In genomic region chr6:15744824-15745402, GRCh38 we compare ENCODE assay signal across 18 cellular contexts.
A peak's percentile ranks its signal among the peaks of the same experiment; 100 is the strongest.
DNase-seq lines count a peak whose midpoint lies in the region; ATAC-seq and TF ChIP-seq lines count a peak whose summit lies in the region.
"Had no signal": no experiment of that assay in that cellular context is flagged by ENCODE, and none has a peak within 500 bp of the region (broad histone marks: within the 10 kb centered on the region; RNA-seq: fewer than 3 reads in every experiment).

No MANE protein-coding gene starts in this region.

- no peaks in the 10 kb centered on the region for H3K36me3 ChIP-seq in HUES48 (ENCODE audit: control insufficient read depth, insufficient read depth, low read length)
- H3K36me3 ChIP-seq in testis (ENCODE audit: low read depth, missing control alignments), result no peaks in the 10 kb centered on the region
- H3K36me3 ChIP-seq in brain microvascular endothelial cell (replicated peaks), result no peaks in the 10 kb centered on the region
- H3K36me3 ChIP-seq: adrenal gland had no signal

- H3K27me3 Mint-ChIP-seq in memory B cell, result peaks cover 3% of the 10 kb centered on the region

- intact Hi-C loops in testis (cut with DNase I; ENCODE audit: low total_unique reads), result no loop called here

- H3K9me3 ChIP-seq in HUES48 (ENCODE audit: control insufficient read depth, insufficient read depth, low read length), result no peaks in the 10 kb centered on the region
- H3K9me3 ChIP-seq in testis, result no peaks in the 10 kb centered on the region
- H3K9me3 ChIP-seq: adrenal gland had no signal

- no peaks in the 10 kb centered on the region for H3K27me3 ChIP-seq in HUES48 (ENCODE audit: control insufficient read depth, insufficient read depth, low read length)
- no peaks in the 10 kb centered on the region for H3K27me3 ChIP-seq in testis
- H3K27me3 ChIP-seq in brain microvascular endothelial cell (replicated peaks), result no peaks in the 10 kb centered on the region
- H3K27me3 ChIP-seq: adrenal gland had no signal

- H3K4me1 ChIP-seq in HUES48 (ENCODE audit: control insufficient read depth, insufficient read depth, low read length) (peaks cover 9% of the 10 kb centered on the region; the same call in 1 of the 2 replicates), testis (no peaks in the 10 kb centered on the region)
- H3K4me1 ChIP-seq: adrenal gland had no signal

- 66 to 92% methylated on average over 4 of the region's 4 CpGs for WGBS in testis, 2 donors

- H3K27ac Mint-ChIP-seq in memory B cell, result no peak overlapping the region
- H3K27ac Mint-ChIP-seq: CD4-positive, CD25-positive, alpha-beta regulatory T cell had no signal

- H3K4me3 ChIP-seq in HUES48 (ENCODE audit: low read depth, low read length) (no peak overlapping the region), testis (no peak overlapping the region), brain microvascular endothelial cell (ENCODE audit: low read depth, low read length) (no peak overlapping the region)
- H3K4me3 ChIP-seq: adrenal gland had no signal

- H3K4me1 Mint-ChIP-seq in memory B cell, result peaks cover 2% of the 10 kb centered on the region
- H3K4me1 Mint-ChIP-seq: CD4-positive, CD25-positive, alpha-beta regulatory T cell had no signal

- peak; percentile 16 for DNase-seq in activated CD4-positive, alpha-beta T cell treated with anti-CD3 and anti-CD28 coated beads for 48 hours
- DNase-seq in activated CD4-positive, alpha-beta T cell treated with anti-CD3 and anti-CD28 coated beads for 1 hour, result no peak
- peak; percentile 21 for DNase-seq in SK-MEL-5 (ENCODE audit: low read depth, low spot score)
- DNase-seq in memory B cell (ENCODE audit: low spot score in 2 of 2), result no peak
- DNase-seq in NCI-H226, result no peak
- no peak for DNase-seq in testis
- DNase-seq in brain microvascular endothelial cell, result no peak
- DNase-seq: ACHN; adrenal gland; CD4-positive, CD25-positive, alpha-beta regulatory T cell; DND-41; effector CD4-positive, alpha-beta T cell; kidney glomerular epithelial cell; midbrain; NCI-H146; NCI-H446 treated with DMSO at 0.1 percent for 48 hours had no signal

- H3K4me3 Mint-ChIP-seq in memory B cell, result no peak overlapping the region
- H3K4me3 Mint-ChIP-seq: CD4-positive, CD25-positive, alpha-beta regulatory T cell had no signal

- peak overlapping the region; percentile 67 for H3K27ac ChIP-seq in HUES48 (ENCODE audit: low read depth, low read length)
- no peak overlapping the region for H3K27ac ChIP-seq in testis
- no peak overlapping the region for H3K27ac ChIP-seq in brain microvascular endothelial cell
- H3K27ac ChIP-seq: adrenal gland had no signal

- no peak for TF ChIP-seq CTCF in testis (IDR thresholded peaks at IDR 0.05)
- no peak for TF ChIP-seq CTCF in brain microvascular endothelial cell (IDR thresholded peaks at IDR 0.05; ENCODE audit: low read depth, low read length, missing control alignments)

- H3K9me3 Mint-ChIP-seq in memory B cell, result peaks cover 7% of the 10 kb centered on the region
- H3K9me3 Mint-ChIP-seq: CD4-positive, CD25-positive, alpha-beta regulatory T cell had no signal

- no peak for TF ChIP-seq POLR2A in testis (IDR thresholded peaks at IDR 0.05)

- H3K36me3 Mint-ChIP-seq in memory B cell, result no peaks in the 10 kb centered on the region
- H3K36me3 Mint-ChIP-seq: CD4-positive, CD25-positive, alpha-beta regulatory T cell had no signal

- in situ Hi-C loops in SK-MEL-5 (cut with HindIII; ENCODE audit: low pct_unique_long_range_greater_than_20kb, low sequenced_read_pairs) (no loop called here), brain microvascular endothelial cell (cut with HindIII; ENCODE audit: low pct_ligation_motif_present, low sequenced_read_pairs) (no loop called here)

- no peak overlapping the region for H3K9ac ChIP-seq in HUES48 (ENCODE audit: low read depth, low read length)

- ATAC-seq in memory B cell (ENCODE audit: low read depth), result peak; percentile 69
- ATAC-seq: Panc1 had no signal

Comparison
In these comparisons a context has a peak if more than half of its experiments do, and no peak if none do; other contexts are left out.
1. DNase-seq: peak in activated CD4-positive, alpha-beta T cell treated with anti-CD3 and anti-CD28 coated beads for 48 hours (single experiment) and SK-MEL-5 (single experiment); none in activated CD4-positive, alpha-beta T cell treated with anti-CD3 and anti-CD28 coated beads for 1 hour (single experiment), memory B cell (0 of 2), NCI-H226 (single experiment), testis (single experiment) and brain microvascular endothelial cell (single experiment).